Comparison of ENCODE assay signal across 1 cellular context in genomic region chrX:78064152-78064551, GRCh38.
TF ChIP-seq lines count a peak whose summit lies in the region.

No MANE protein-coding gene starts in this region.

TF ChIP-seq in GM12878, 131 proteins besides CTCF, POLR2A, EP300 and RAD21 (continued from another document):
- TF ChIP-seq, protein P1, sequence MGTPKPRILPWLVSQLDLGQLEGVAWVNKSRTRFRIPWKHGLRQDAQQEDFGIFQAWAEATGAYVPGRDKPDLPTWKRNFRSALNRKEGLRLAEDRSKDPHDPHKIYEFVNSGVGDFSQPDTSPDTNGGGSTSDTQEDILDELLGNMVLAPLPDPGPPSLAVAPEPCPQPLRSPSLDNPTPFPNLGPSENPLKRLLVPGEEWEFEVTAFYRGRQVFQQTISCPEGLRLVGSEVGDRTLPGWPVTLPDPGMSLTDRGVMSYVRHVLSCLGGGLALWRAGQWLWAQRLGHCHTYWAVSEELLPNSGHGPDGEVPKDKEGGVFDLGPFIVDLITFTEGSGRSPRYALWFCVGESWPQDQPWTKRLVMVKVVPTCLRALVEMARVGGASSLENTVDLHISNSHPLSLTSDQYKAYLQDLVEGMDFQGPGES (IDR thresholded peaks at IDR 0.05), result no peak
- TF ChIP-seq TBL1XR1 (IDR thresholded peaks at IDR 0.05; ENCODE audit: low read depth, low read length) (no peak), RBBP5 (conservative IDR thresholded peaks at IDR 0.05) (no peak), STAT3 (IDR thresholded peaks at IDR 0.05; ENCODE audit: low read depth, low read length) (no peak), IKZF1 (conservative IDR thresholded peaks at IDR 0.05) (peak; percentile 10; the same call in 1 of the 2 replicates), MEF2B (IDR thresholded peaks at IDR 0.05; ENCODE audit: partially characterized antibody, poor library complexity, severe bottlenecking) (peak; percentile 79), NR2F1 (conservative IDR thresholded peaks at IDR 0.05) (peak; percentile 20; the same call in 1 of the 2 replicates), BHLHE40 (IDR thresholded peaks at IDR 0.05; ENCODE audit: borderline replicate concordance in 1 of 2, low read depth in 2 of 2, low read length in 1 of 2) (peak in 1 of 2 experiments; percentile 37; a peak in 1 of 4 replicates), EGR1 (IDR thresholded peaks at IDR 0.05; ENCODE audit: borderline replicate concordance in 1 of 2, low read depth in 2 of 2, low read length in 2 of 2) (peak in 1 of 2 experiments; percentile 39; a peak in 1 of 3 replicates), FOXM1 (IDR thresholded peaks at IDR 0.05; ENCODE audit: low read depth, low read length) (peak; percentile 29; the same call in 1 of the 2 replicates)
